21 cellular contexts compared by ENCODE assay signal in the genomic region with DNA sequence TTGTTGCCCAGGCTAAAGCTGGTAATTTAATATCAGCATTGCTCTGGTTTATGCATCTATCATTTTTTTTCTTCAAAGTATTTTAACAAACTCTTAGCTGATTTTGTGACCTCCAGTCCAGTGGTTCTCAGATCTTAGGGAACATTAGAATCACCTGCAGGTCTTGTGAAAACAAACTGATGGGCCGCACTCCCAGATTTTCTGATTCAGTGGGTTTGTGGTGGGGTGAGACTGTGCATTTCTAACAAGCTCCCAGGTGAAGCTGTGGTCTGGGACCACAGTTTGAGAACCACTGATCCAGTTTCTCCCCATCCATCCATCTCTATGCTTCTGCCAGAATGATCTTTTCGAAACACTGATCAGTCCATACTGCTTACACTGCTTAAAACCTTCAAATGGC.
"Had no signal": no experiment of that assay in that cellular context is flagged by ENCODE, and none has a peak within 500 bp of the region (broad histone marks: within the 10 kb centered on the region; RNA-seq: fewer than 3 reads in every experiment).

No MANE protein-coding gene starts in this region.

- H3K9me3 ChIP-seq: esophagus muscularis mucosa, gastrocnemius medialis, heart right ventricle, left lung, lower lobe of right lung, mucosa of descending colon had no signal

- ATAC-seq: gastrocnemius medialis, heart right ventricle, left cardiac atrium, left lung, left ventricle myocardium superior, lower lobe of right lung, mucosa of descending colon had no signal

- H3K27me3 ChIP-seq: esophagus muscularis mucosa, gastrocnemius medialis, heart right ventricle, left lung had no signal

- FAIRE-seq: colon, endothelial cell of umbilical vein, islet of Langerhans, keratinocyte had no signal

- H3K4me3 ChIP-seq: coronary artery, dorsolateral prefrontal cortex, esophagus muscularis mucosa, gastrocnemius medialis, heart right ventricle, left lung, lower lobe of right lung, mucosa of descending colon had no signal

- H3K4me1 ChIP-seq: gastrocnemius medialis, heart right ventricle, left lung, lower lobe of right lung had no signal

- DNase-seq: dermis blood vessel endothelial cell; dorsolateral prefrontal cortex; effector CD4-positive, alpha-beta T cell; effector memory CD4-positive, alpha-beta T cell; foreskin melanocyte; gastrocnemius medialis; glutamatergic neuron; head of caudate nucleus; heart right ventricle; hippocampal formation; left cardiac atrium; left ventricle myocardium superior; lower lobe of right lung; mucosa of descending colon had no signal

- H3K27ac ChIP-seq: coronary artery, esophagus muscularis mucosa, gastrocnemius medialis, heart right ventricle, left lung, lower lobe of right lung had no signal

- H3K36me3 ChIP-seq: esophagus muscularis mucosa, gastrocnemius medialis, heart right ventricle, left lung, lower lobe of right lung had no signal
